ENCODE assay signal across 8 cellular contexts in the genomic region with DNA sequence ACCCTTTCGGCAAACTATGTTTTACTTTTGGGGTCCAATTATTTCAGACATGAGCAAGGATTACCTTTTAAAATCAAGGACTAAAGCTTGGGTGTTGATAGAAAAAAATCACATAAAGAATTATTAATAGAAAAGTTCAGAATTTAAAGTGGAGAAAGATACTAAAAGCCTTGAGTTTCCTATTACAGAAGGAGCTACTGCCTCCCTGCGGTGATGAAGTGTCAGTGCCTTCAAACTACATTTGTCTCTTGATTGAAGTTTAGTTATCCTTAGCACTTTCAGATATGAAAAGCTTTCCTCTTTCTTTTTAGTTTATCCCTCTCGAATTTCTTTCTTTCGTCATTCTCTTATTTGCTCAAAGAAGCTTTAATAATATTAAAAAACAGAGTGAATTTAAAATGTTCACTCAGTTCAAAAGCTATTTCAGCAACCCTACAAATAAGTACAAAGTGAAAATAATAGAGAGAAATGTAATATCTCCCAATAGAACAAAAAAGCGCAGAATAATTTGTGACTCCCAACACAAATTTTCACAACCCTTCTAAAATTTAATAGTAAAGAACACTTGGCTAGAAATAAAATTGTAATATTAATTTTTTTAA.
A peak's percentile ranks its signal among the peaks of the same experiment; 100 is the strongest.
DNase-seq lines count a peak whose midpoint lies in the region; ATAC-seq, FAIRE-seq and TF ChIP-seq lines count a peak whose summit lies in the region.

No MANE protein-coding gene starts in this region.

- H3K36me3 Mint-ChIP-seq in neural crest cell (ENCODE audit: low read depth): peaks cover 12% of the 10 kb centered on the region
- H3K36me3 Mint-ChIP-seq in activated T-helper 17 cell treated with anti-CD3 and anti-CD28 coated beads, Interleukin-2, amount 50 U/mL, for 72 hours (ENCODE audit: low read depth): no peaks in the 10 kb centered on the region

- no peaks in the 10 kb centered on the region for H3K9me3 Mint-ChIP-seq in neural crest cell
- H3K9me3 Mint-ChIP-seq in activated T-helper 17 cell treated with anti-CD3 and anti-CD28 coated beads, Interleukin-2, amount 50 U/mL, for 72 hours: no peaks in the 10 kb centered on the region

- peaks cover 15% of the 10 kb centered on the region for H3K4me1 Mint-ChIP-seq in neural crest cell
- H3K4me1 Mint-ChIP-seq in activated T-helper 17 cell treated with anti-CD3 and anti-CD28 coated beads, Interleukin-2, amount 50 U/mL, for 72 hours: no peaks in the 10 kb centered on the region

- ATAC-seq in GM21367 (IDR thresholded peaks at IDR 0.05; ENCODE audit: unreplicated experiment): peak; percentile 84
- no peak for ATAC-seq in activated T-helper 17 cell treated with anti-CD3 and anti-CD28 coated beads, Interleukin-2, amount 50 U/mL, for 72 hours (replicated peaks)

- peak overlapping the region; percentile 72 for H3K4me3 Mint-ChIP-seq in neural crest cell
- no peak overlapping the region for H3K4me3 Mint-ChIP-seq in activated T-helper 17 cell treated with anti-CD3 and anti-CD28 coated beads, Interleukin-2, amount 50 U/mL, for 72 hours

- TF ChIP-seq RAD21 in Ishikawa (IDR thresholded peaks at IDR 0.05; ENCODE audit: low read depth): peak; percentile 74

- peak; percentile 29 for DNase-seq in NCI-H2171 treated with DMSO at 0.1 percent for 48 hours (lab: John Stamatoyannopoulos, UW)
- DNase-seq in NCI-H2171 (lab: John Stamatoyannopoulos, UW): no peak
- peak; percentile 21 for DNase-seq in RCC 7860 (ENCODE audit: low spot score)
- DNase-seq in epidermal melanocyte (ENCODE audit: insufficient read length, low spot score): peak; percentile 66
- no peak for DNase-seq in neural crest cell (ENCODE audit: low read depth, low spot score)

- no peak overlapping the region for H3K27ac Mint-ChIP-seq in neural crest cell (ENCODE audit: unreplicated experiment)
- no peak overlapping the region for H3K27ac Mint-ChIP-seq in activated T-helper 17 cell treated with anti-CD3 and anti-CD28 coated beads, Interleukin-2, amount 50 U/mL, for 72 hours

- TF ChIP-seq EP300 in Ishikawa (IDR thresholded peaks at IDR 0.05; ENCODE audit: borderline replicate concordance): no peak

- no peaks in the 10 kb centered on the region for H3K27me3 Mint-ChIP-seq in neural crest cell (ENCODE audit: low read depth)
- no peaks in the 10 kb centered on the region for H3K27me3 Mint-ChIP-seq in activated T-helper 17 cell treated with anti-CD3 and anti-CD28 coated beads, Interleukin-2, amount 50 U/mL, for 72 hours

- peak; percentile 93 for TF ChIP-seq CTCF in neural crest cell (conservative IDR thresholded peaks at IDR 0.05)

- FAIRE-seq in RCC 7860 (lab: Jason Lieb, UNC): peak; percentile 55

TF ChIP-seq in Ishikawa, 13 proteins besides CTCF, POLR2A, EP300 and RAD21:
- no peak for TF ChIP-seq ZBTB7A (IDR thresholded peaks at IDR 0.05; ENCODE audit: low read depth)
- TF ChIP-seq NFIC (IDR thresholded peaks at IDR 0.05): no peak
- TF ChIP-seq EGR1 (IDR thresholded peaks at IDR 0.05): no peak
- no peak for TF ChIP-seq TEAD4 (IDR thresholded peaks at IDR 0.05)
- TF ChIP-seq, protein P1, sequence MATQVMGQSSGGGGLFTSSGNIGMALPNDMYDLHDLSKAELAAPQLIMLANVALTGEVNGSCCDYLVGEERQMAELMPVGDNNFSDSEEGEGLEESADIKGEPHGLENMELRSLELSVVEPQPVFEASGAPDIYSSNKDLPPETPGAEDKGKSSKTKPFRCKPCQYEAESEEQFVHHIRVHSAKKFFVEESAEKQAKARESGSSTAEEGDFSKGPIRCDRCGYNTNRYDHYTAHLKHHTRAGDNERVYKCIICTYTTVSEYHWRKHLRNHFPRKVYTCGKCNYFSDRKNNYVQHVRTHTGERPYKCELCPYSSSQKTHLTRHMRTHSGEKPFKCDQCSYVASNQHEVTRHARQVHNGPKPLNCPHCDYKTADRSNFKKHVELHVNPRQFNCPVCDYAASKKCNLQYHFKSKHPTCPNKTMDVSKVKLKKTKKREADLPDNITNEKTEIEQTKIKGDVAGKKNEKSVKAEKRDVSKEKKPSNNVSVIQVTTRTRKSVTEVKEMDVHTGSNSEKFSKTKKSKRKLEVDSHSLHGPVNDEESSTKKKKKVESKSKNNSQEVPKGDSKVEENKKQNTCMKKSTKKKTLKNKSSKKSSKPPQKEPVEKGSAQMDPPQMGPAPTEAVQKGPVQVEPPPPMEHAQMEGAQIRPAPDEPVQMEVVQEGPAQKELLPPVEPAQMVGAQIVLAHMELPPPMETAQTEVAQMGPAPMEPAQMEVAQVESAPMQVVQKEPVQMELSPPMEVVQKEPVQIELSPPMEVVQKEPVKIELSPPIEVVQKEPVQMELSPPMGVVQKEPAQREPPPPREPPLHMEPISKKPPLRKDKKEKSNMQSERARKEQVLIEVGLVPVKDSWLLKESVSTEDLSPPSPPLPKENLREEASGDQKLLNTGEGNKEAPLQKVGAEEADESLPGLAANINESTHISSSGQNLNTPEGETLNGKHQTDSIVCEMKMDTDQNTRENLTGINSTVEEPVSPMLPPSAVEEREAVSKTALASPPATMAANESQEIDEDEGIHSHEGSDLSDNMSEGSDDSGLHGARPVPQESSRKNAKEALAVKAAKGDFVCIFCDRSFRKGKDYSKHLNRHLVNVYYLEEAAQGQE (IDR thresholded peaks at IDR 0.05; ENCODE audit: low read depth): no peak
- TF ChIP-seq CEBPB (IDR thresholded peaks at IDR 0.05): no peak
- no peak for TF ChIP-seq YY1 (IDR thresholded peaks at IDR 0.05; ENCODE audit: low read depth)
- TF ChIP-seq TCF12 (IDR thresholded peaks at IDR 0.05; ENCODE audit: low read depth): no peak
- TF ChIP-seq, protein P2, sequence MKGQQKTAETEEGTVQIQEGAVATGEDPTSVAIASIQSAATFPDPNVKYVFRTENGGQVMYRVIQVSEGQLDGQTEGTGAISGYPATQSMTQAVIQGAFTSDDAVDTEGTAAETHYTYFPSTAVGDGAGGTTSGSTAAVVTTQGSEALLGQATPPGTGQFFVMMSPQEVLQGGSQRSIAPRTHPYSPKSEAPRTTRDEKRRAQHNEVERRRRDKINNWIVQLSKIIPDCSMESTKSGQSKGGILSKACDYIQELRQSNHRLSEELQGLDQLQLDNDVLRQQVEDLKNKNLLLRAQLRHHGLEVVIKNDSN (IDR thresholded peaks at IDR 0.05): no peak
- no peak for TF ChIP-seq FOXM1 (IDR thresholded peaks at IDR 0.05; ENCODE audit: borderline replicate concordance, low read depth)
TF ChIP-seq in Ishikawa: peak in this region for 0.

Comparison
In these comparisons a context has a peak if more than half of its experiments do, and no peak if none do; other contexts are left out.
1. DNase-seq: peak in NCI-H2171 treated with DMSO at 0.1 percent for 48 hours (single experiment), RCC 7860 (single experiment) and epidermal melanocyte (single experiment); none in NCI-H2171 (single experiment) and neural crest cell (single experiment).